In the genomic region with DNA sequence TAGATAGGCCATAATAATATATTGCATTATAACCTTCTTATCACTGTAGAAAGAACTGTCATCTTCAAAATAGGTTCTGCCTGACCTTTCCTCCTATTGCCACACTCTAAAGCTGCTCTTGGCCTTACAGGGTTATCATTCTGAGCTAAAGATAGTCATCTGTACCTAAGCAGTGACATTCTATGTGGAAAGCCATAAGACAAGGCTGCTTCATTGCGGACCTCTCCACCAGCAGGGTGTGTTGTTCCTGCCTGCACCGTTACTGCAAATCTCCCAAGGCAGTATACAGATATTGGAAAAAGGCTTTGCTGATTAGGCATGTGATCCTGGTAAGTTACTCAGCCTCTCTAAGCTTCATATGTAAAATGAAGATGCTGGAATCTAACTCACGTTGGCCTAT, we compare ENCODE assay signal across 15 cellular contexts. TPM values are rescaled to one million over a fixed set of nuclear protein-coding genes. Genes with fewer than 3 reads are reported as not detected.
DNase-seq lines count a peak whose midpoint lies in the region; ATAC-seq, FAIRE-seq and TF ChIP-seq lines count a peak whose summit lies in the region.
"Had no signal": no experiment of that assay in that cellular context is flagged by ENCODE, and none has a peak within 500 bp of the region (broad histone marks: within the 10 kb centered on the region; RNA-seq: fewer than 3 reads in every experiment).

No MANE protein-coding gene starts in this region.

- peaks cover 98% of the 10 kb centered on the region for H3K36me3 Mint-ChIP-seq in activated T-helper 17 cell treated with anti-CD3 and anti-CD28 coated beads, Interleukin-2, amount 50 U/mL, for 72 hours (ENCODE audit: low read depth)

- peaks cover 44% of the 10 kb centered on the region for H3K4me1 Mint-ChIP-seq in activated T-helper 17 cell treated with anti-CD3 and anti-CD28 coated beads, Interleukin-2, amount 50 U/mL, for 72 hours

- no peaks in the 10 kb centered on the region for H3K9me3 ChIP-seq in heart right ventricle
- H3K9me3 ChIP-seq: prostate gland had no signal

- H3K27ac ChIP-seq in heart right ventricle, result peak overlapping the region in 6 of 10 donors; percentile 9 to 48 (median 20)
- H3K27ac ChIP-seq: prostate gland had no signal

- H3K27me3 Mint-ChIP-seq in activated T-helper 17 cell treated with anti-CD3 and anti-CD28 coated beads, Interleukin-2, amount 50 U/mL, for 72 hours, result no peaks in the 10 kb centered on the region
- H3K27me3 Mint-ChIP-seq: activated B cell treated with CpG ODN at 0.5 μM for 24 hours had no signal

- no peak overlapping the region for H3K4me3 ChIP-seq in heart right ventricle
- H3K4me3 ChIP-seq: prostate gland had no signal

- peak overlapping the region; percentile 49 for H3K4me3 Mint-ChIP-seq in activated T-helper 17 cell treated with anti-CD3 and anti-CD28 coated beads, Interleukin-2, amount 50 U/mL, for 72 hours
- H3K4me3 Mint-ChIP-seq: activated B cell treated with CpG ODN at 0.5 μM for 24 hours had no signal

- WGBS in heart right ventricle, 2 donors, result 41 to 56% methylated on average over 3 of the region's 3 CpGs

- DNase-seq in heart right ventricle (no peak), left cardiac atrium (no peak), left ventricle myocardium superior (no peak), NCI-H446 (lab: John Stamatoyannopoulos, UW) (no peak), RCC 7860 (ENCODE audit: low spot score) (no peak)
- no peak for DNase-seq in stimulated activated CD4-positive, alpha-beta T cell treated with anti-CD3 and anti-CD28 coated beads, Interleukin-2, amount 100 ng/mL, for 24 hours
- DNase-seq: activated B cell treated with CpG ODN at 0.5 μM for 24 hours; activated effector memory CD4-positive, alpha-beta T cell treated with anti-CD3 and anti-CD28 coated beads, Interleukin-2, amount 50 U/mL, for 16 hours; NCI-H146; NCI-H526; SHP77 treated with DMSO at 0.1 percent for 48 hours had no signal

- H3K36me3 ChIP-seq in heart right ventricle, result peaks cover 0 to 99% (median 18%) of the 10 kb centered on the region in 9 donors

- H3K27ac Mint-ChIP-seq in activated T-helper 17 cell treated with anti-CD3 and anti-CD28 coated beads, Interleukin-2, amount 50 U/mL, for 72 hours, result peak overlapping the region; percentile 46
- H3K27ac Mint-ChIP-seq: activated B cell treated with CpG ODN at 0.5 μM for 24 hours had no signal

- TF ChIP-seq CTCF in heart right ventricle (IDR thresholded peaks at IDR 0.05), result peak in 5 of 9 donors; percentile 12 to 41 (median 28)

- no peaks in the 10 kb centered on the region for H3K27me3 ChIP-seq in heart right ventricle

- peak in 2 of 8 donors; percentile 6 to 32 for ATAC-seq in heart right ventricle
- no peak for ATAC-seq in left cardiac atrium
- ATAC-seq in activated T-helper 17 cell treated with anti-CD3 and anti-CD28 coated beads, Interleukin-2, amount 50 U/mL, for 72 hours (replicated peaks), result no peak
- peak; percentile 23 for ATAC-seq in left ventricle myocardium superior
- no peak for ATAC-seq in HG02678 (IDR thresholded peaks at IDR 0.05; ENCODE audit: unreplicated experiment)

- peaks cover 6 to 95% (median 61%) of the 10 kb centered on the region in 9 donors for H3K4me1 ChIP-seq in heart right ventricle
- H3K4me1 ChIP-seq: prostate gland had no signal

- intact Hi-C loops in heart right ventricle (cut with DNase I), result loop anchor here (2.0 to 10.0 kb wide), 8 partner anchors 103 to 995 kb away; partner anchors contain the start of gene MARCHF11 (in 1 of the 10)
- intact Hi-C loops in left cardiac atrium (cut with DNase I), result loop anchor here in 1 of 2 donors (5.0 kb wide), 1 partner anchor 295 kb away; no protein-coding TSS in a partner anchor
- intact Hi-C loops in left ventricle myocardium superior (cut with micrococcal nuclease), result loop anchor here (10.0 kb wide), 1 partner anchor 293 kb away; no protein-coding TSS in a partner anchor

- no peak for FAIRE-seq in RCC 7860 (lab: Jason Lieb, UNC)
- FAIRE-seq: colon had no signal

- H3K9me3 Mint-ChIP-seq in activated T-helper 17 cell treated with anti-CD3 and anti-CD28 coated beads, Interleukin-2, amount 50 U/mL, for 72 hours, result no peaks in the 10 kb centered on the region
- H3K9me3 Mint-ChIP-seq: activated B cell treated with CpG ODN at 0.5 μM for 24 hours had no signal

RNA-seq across cellular contexts. Expression of gene ZNF622, which starts 8.1 kb away (rescaled TPM):
- total RNA-seq in heart right ventricle, result 10 to 100 TPM; 41.9 to 74.0 (median 54.9) TPM
- polyA plus RNA-seq in heart right ventricle, result 100 to 1,000 TPM in 1 of 2 donors, 10 to 100 TPM in 1; 29.6 to 103 TPM
- total RNA-seq in left cardiac atrium, result 10 to 100 TPM; 24.4 to 30.3 TPM
- 10 to 100 TPM; 27.0 to 37.3 TPM for total RNA-seq in activated T-helper 17 cell treated with anti-CD3 and anti-CD28 coated beads, Interleukin-2, amount 50 U/mL, for 72 hours
- 58.4 TPM for total RNA-seq in left ventricle myocardium superior
